ENCODE assay signal across 24 cellular contexts in genomic region chr12:28114488-28114887, GRCh38.
DNase-seq lines count a peak whose midpoint lies in the region; ATAC-seq, FAIRE-seq and TF ChIP-seq lines count a peak whose summit lies in the region.
"Had no signal": no experiment of that assay in that cellular context is flagged by ENCODE, and none has a peak within 500 bp of the region (broad histone marks: within the 10 kb centered on the region; RNA-seq: fewer than 3 reads in every experiment).

No MANE protein-coding gene starts in this region.

- peak; percentile 14 for DNase-seq in AG10803 (ENCODE audit: low read depth)
- peak; percentile 16 for DNase-seq in HPDE6-E6E7 (ENCODE audit: extremely low spot score)
- DNase-seq in adipocyte (ENCODE audit: low read depth), result peak; percentile 47
- DNase-seq in glomerular visceral epithelial cell (ENCODE audit: extremely low spot score), result peak; percentile 24
- no peak for DNase-seq in NCI-H1092 treated with DMSO at 0.1 percent for 48 hours (lab: John Stamatoyannopoulos, UW)
- no peak for DNase-seq in gastrocnemius medialis
- DNase-seq in RCC 7860 (ENCODE audit: low spot score), result no peak
- DNase-seq in psoas muscle, result no peak
- DNase-seq: activated CD4-positive, alpha-beta T cell treated with anti-CD3 and anti-CD28 coated beads for 36 hours; activated CD8-positive, alpha-beta memory T cell treated with anti-CD3 and anti-CD28 coated beads, Interleukin-2, amount 10 ng/mL, durations not matched to agents 7 days and 5 days; adrenal gland; CD4-positive, alpha-beta T cell; DND-41; left ventricle myocardium superior; NCI-H1105; NCI-H2107; NCI-H526; nucleus accumbens; right lobe of liver; stomach; T1000 had no signal

- H3K36me3 ChIP-seq in adipocyte (ENCODE audit: control insufficient read depth, insufficient read depth, low read length, severe bottlenecking), result no peaks in the 10 kb centered on the region
- no peaks in the 10 kb centered on the region for H3K36me3 ChIP-seq in gastrocnemius medialis
- H3K36me3 ChIP-seq in psoas muscle (ENCODE audit: insufficient read depth in 1 of 2, low read depth in 1 of 2), result no peaks in the 10 kb centered on the region
- H3K36me3 ChIP-seq: adrenal gland, right lobe of liver, stomach had no signal

- H3K9ac ChIP-seq in adipocyte (ENCODE audit: low read length), result no peak overlapping the region
- H3K9ac ChIP-seq: KMS-11 had no signal

- TF ChIP-seq CTCF in AG10803 (conservative IDR thresholded peaks at IDR 0.05; ENCODE audit: low read length) (no peak), gastrocnemius medialis (IDR thresholded peaks at IDR 0.05 in 4 of 5, conservative IDR thresholded peaks at IDR 0.05 in 1 of 5) (no peak), psoas muscle (IDR thresholded peaks at IDR 0.05) (no peak)

- ATAC-seq in gastrocnemius medialis (no peak), psoas muscle (no peak)
- ATAC-seq: activated CD4-positive, alpha-beta T cell treated with anti-CD3 and anti-CD28 coated beads for 36 hours; activated CD8-positive, alpha-beta memory T cell treated with anti-CD3 and anti-CD28 coated beads, Interleukin-2, amount 10 ng/mL, durations not matched to agents 7 days and 5 days; left ventricle myocardium superior; right lobe of liver had no signal

- in situ Hi-C loops in gastrocnemius medialis (cut with MboI; ENCODE audit: low sequenced_read_pairs in 4 of 4), result no loop called here

- H3K4me3 ChIP-seq in AG10803 (ENCODE audit: low read length) (no peak overlapping the region), adipocyte (ENCODE audit: low read length) (no peak overlapping the region), gastrocnemius medialis (no peak overlapping the region), psoas muscle (no peak overlapping the region)
- H3K4me3 ChIP-seq: adrenal gland, right lobe of liver, stomach had no signal

- FAIRE-seq in RCC 7860 (lab: Jason Lieb, UNC), result no peak
- FAIRE-seq: frontal cortex, GM19239 had no signal

- 64 to 81% (median 78%) methylated on average over 2 of the region's 2 CpGs for WGBS in psoas muscle, 3 donors

- H3K27me3 ChIP-seq in adipocyte (replicated peaks; ENCODE audit: control insufficient read depth, insufficient read depth, low read length) (no peaks in the 10 kb centered on the region), gastrocnemius medialis (no peaks in the 10 kb centered on the region), psoas muscle (ENCODE audit: insufficient read depth in 3 of 3, low read length in 2 of 3) (no peaks in the 10 kb centered on the region)
- H3K27me3 ChIP-seq: adrenal gland, right lobe of liver, stomach had no signal

- H3K4me1 ChIP-seq in adipocyte (ENCODE audit: control insufficient read depth, insufficient read depth, low read length), result peaks cover 5% of the 10 kb centered on the region
- H3K4me1 ChIP-seq in gastrocnemius medialis, result no peaks in the 10 kb centered on the region
- no peaks in the 10 kb centered on the region for H3K4me1 ChIP-seq in psoas muscle
- H3K4me1 ChIP-seq: adrenal gland, right lobe of liver, stomach had no signal

- no peak overlapping the region for H3K27ac ChIP-seq in gastrocnemius medialis
- no peak overlapping the region for H3K27ac ChIP-seq in psoas muscle
- H3K27ac ChIP-seq: adrenal gland, KMS-11, right lobe of liver, stomach had no signal

- intact Hi-C loops in gastrocnemius medialis (cut with DNase I; ENCODE audit: low total_unique reads) (no loop called here), psoas muscle (cut with DNase I) (no loop called here)

- TF ChIP-seq POLR2A in gastrocnemius medialis (IDR thresholded peaks at IDR 0.05), result no peak

- H3K9me3 ChIP-seq in adipocyte (ENCODE audit: control insufficient read depth, low read length), result peaks cover 10% of the 10 kb centered on the region
- no peaks in the 10 kb centered on the region for H3K9me3 ChIP-seq in gastrocnemius medialis
- H3K9me3 ChIP-seq in psoas muscle, result no peaks in the 10 kb centered on the region
- H3K9me3 ChIP-seq: right lobe of liver, stomach had no signal

Comparison
In these comparisons a context has a peak if more than half of its experiments do, and no peak if none do; other contexts are left out.
1. DNase-seq: peak in AG10803 (single experiment), HPDE6-E6E7 (single experiment), adipocyte (single experiment) and glomerular visceral epithelial cell (single experiment); none in NCI-H1092 treated with DMSO at 0.1 percent for 48 hours (single experiment), gastrocnemius medialis (0 of 2), RCC 7860 (single experiment) and psoas muscle (0 of 2).